Comparison of ENCODE assay signal across 13 cellular contexts in the genomic region with DNA sequence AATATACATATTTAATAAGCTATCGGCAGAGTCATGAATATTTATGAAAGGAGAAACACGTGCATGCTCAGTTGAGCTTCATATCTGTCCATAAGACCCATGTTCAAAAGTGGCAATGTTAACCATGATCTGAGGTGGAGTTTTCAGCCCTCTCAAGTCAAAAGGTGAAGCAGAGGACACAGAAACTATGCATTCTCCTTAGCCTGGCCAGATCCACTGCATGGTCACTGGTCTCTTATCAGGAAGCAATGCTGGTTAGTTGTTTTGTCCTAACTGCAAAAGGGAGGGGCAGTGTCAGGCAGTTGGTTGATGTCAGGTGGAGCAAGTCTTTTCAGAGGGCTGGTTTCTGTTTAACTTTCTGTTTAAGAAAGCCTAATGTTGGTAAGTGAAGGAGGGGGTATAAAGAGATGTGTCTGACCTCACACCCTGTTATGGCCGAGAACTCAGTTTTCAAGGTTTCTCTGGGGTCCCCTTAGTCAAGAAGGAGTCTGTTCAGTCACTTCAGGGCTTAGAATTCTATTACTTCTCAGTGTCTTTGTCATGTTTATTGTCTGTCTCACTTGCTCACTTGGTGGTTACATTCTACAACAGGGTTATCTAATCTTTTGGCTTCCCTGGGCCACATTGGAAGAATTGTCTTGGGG. TPM values are rescaled to one million over a fixed set of nuclear protein-coding genes. Genes with fewer than 3 reads are reported as not detected.
DNase-seq lines count a peak whose midpoint lies in the region; ATAC-seq, FAIRE-seq and TF ChIP-seq lines count a peak whose summit lies in the region.
"Had no signal": no experiment of that assay in that cellular context is flagged by ENCODE, and none has a peak within 500 bp of the region (broad histone marks: within the 10 kb centered on the region; RNA-seq: fewer than 3 reads in every experiment).

No MANE protein-coding gene starts in this region.

- peaks cover 13% of the 10 kb centered on the region for H3K36me3 ChIP-seq in GM23338 (ENCODE audit: insufficient read depth)

- peaks cover 4% of the 10 kb centered on the region for H3K27me3 Mint-ChIP-seq in GM23338 (ENCODE audit: insufficient read depth, low read depth, poor library complexity)
- H3K27me3 Mint-ChIP-seq in MCF 10A (ENCODE audit: insufficient read depth, unreplicated experiment): no peaks in the 10 kb centered on the region

- no peak for TF ChIP-seq POLR2A in GM12891 (IDR thresholded peaks at IDR 0.05; ENCODE audit: low read depth, low read length)

- peaks cover 13% of the 10 kb centered on the region for H3K4me1 ChIP-seq in GM23338 (ENCODE audit: insufficient read depth)

- ATAC-seq in GM23338 (peak; percentile 59), left colon (peak; percentile 86), HG02870 (IDR thresholded peaks at IDR 0.05; ENCODE audit: unreplicated experiment) (no peak)
- ATAC-seq in activated naive CD4-positive, alpha-beta T cell treated with anti-CD3 and anti-CD28 coated beads, Interleukin-2, amount 50 U/mL, for 72 hours: no peak

- H3K27ac ChIP-seq in GM23338 (ENCODE audit: low read depth): peak overlapping the region; percentile 51
- H3K27ac ChIP-seq: skin epidermis, thoracic aorta had no signal

- H3K9me3 Mint-ChIP-seq in GM23338 (no peaks in the 10 kb centered on the region), MCF 10A (ENCODE audit: unreplicated experiment) (no peaks in the 10 kb centered on the region)
- H3K9me3 Mint-ChIP-seq in activated naive CD4-positive, alpha-beta T cell treated with anti-CD3 and anti-CD28 coated beads, Interleukin-2, amount 50 U/mL, for 72 hours: no peaks in the 10 kb centered on the region
- H3K9me3 Mint-ChIP-seq: neural crest cell had no signal

- 0 out of 2 replicates have a peak overlapping the region, but pooled peaks have one; percentile 38 for H3K4me2 ChIP-seq in GM23338

- no peak overlapping the region for H2AFZ ChIP-seq in GM23338

- FAIRE-seq in GM12891 (lab: Jason Lieb, UNC): peak; percentile 13

- no peak overlapping the region for H3K4me3 Mint-ChIP-seq in GM23338
- no peak overlapping the region for H3K4me3 Mint-ChIP-seq in MCF 10A (ENCODE audit: unreplicated experiment)
- H3K4me3 Mint-ChIP-seq: neural crest cell had no signal

- H3K4me3 ChIP-seq in GM23338: no peak overlapping the region
- H3K4me3 ChIP-seq: skin epidermis, thoracic aorta had no signal

- no peaks in the 10 kb centered on the region for H3K27me3 ChIP-seq in GM23338 (ENCODE audit: insufficient read depth)

- peaks cover 11% of the 10 kb centered on the region; the same call in 1 of the 2 replicates for H4K20me1 ChIP-seq in GM23338 (replicated peaks; ENCODE audit: insufficient read depth)

- DNase-seq in GM12891 (ENCODE audit: insufficient read length, low spot score) (no peak), GM23338 (ENCODE audit: low spot score) (peak; percentile 21), left colon (peak in 1 of 2 donors; percentile 32), MCF 10A (ENCODE audit: unreplicated experiment) (no peak), DMS79 treated with DMSO at 0.1 percent for 48 hours (lab: John Stamatoyannopoulos, UW) (no peak)
- DNase-seq in activated naive CD4-positive, alpha-beta T cell treated with anti-CD3 and anti-CD28 coated beads, Interleukin-2, amount 50 U/mL, for 72 hours (ENCODE audit: low spot score in 2 of 2): no peak
- DNase-seq: foreskin melanocyte, kidney glomerular epithelial cell had no signal

- no TSS peak for BruUV-seq in MCF 10A (replicated peaks; lab: Mats Ljungman, UMichigan)

- TF ChIP-seq CTCF in GM23338 (conservative IDR thresholded peaks at IDR 0.05; ENCODE audit: low read depth in 2 of 2) (no peak), MCF 10A (IDR thresholded peaks at IDR 0.05; ENCODE audit: unreplicated experiment) (no peak)

- intact Hi-C loops in left colon (cut with DNase I, micrococcal nuclease) (no loop called here), MCF 10A (cut with micrococcal nuclease) (no loop called here)

- POLR2A ChIA-PET in MCF 10A (lab: Yijun Ruan, JAX): interaction anchor here (0.6 kb wide), 2 partner anchors 24 to 242 kb away, joined by 3 read pairs; a partner anchor contains a TSS

- CTCF ChIA-PET in MCF 10A (lab: Yijun Ruan, JAX): interaction anchor here (0.8 to 1.1 kb wide), 3 partner anchors 11 to 65 kb away, joined by 3 read pairs; no protein-coding TSS in a partner anchor

- H3F3A ChIP-seq in GM23338 (replicated peaks; ENCODE audit: low read depth): peaks cover 30% of the 10 kb centered on the region

- peaks cover 34% of the 10 kb centered on the region for H3K36me3 Mint-ChIP-seq in GM23338 (ENCODE audit: low read depth)
- peaks cover 0 to 1% of the 10 kb centered on the region in 2 donors for H3K36me3 Mint-ChIP-seq in activated naive CD4-positive, alpha-beta T cell treated with anti-CD3 and anti-CD28 coated beads, Interleukin-2, amount 50 U/mL, for 72 hours
- H3K36me3 Mint-ChIP-seq in MCF 10A (ENCODE audit: insufficient read depth, unreplicated experiment): peaks cover 64% of the 10 kb centered on the region

- H3K27ac Mint-ChIP-seq in GM23338: peak overlapping the region; percentile 20
- peak overlapping the region; percentile 20 to 58 for H3K27ac Mint-ChIP-seq in activated naive CD4-positive, alpha-beta T cell treated with anti-CD3 and anti-CD28 coated beads, Interleukin-2, amount 50 U/mL, for 72 hours
- H3K27ac Mint-ChIP-seq in MCF 10A (ENCODE audit: low read depth, unreplicated experiment): no peak overlapping the region

- H3K79me2 ChIP-seq in GM23338 (replicated peaks; ENCODE audit: insufficient read depth): peaks cover 53% of the 10 kb centered on the region

- H3K9me2 ChIP-seq in GM23338 (ENCODE audit: insufficient read depth): no peaks in the 10 kb centered on the region

- H3K4me1 Mint-ChIP-seq in GM23338 (peaks cover 18% of the 10 kb centered on the region), MCF 10A (ENCODE audit: insufficient read depth, unreplicated experiment) (peaks cover 10% of the 10 kb centered on the region)

TF ChIP-seq in GM12891, 5 proteins besides CTCF, POLR2A, EP300 and RAD21:
- TF ChIP-seq POU2F2 (IDR thresholded peaks at IDR 0.05; ENCODE audit: low read depth, low read length): no peak
TF ChIP-seq in GM12891: peak in this region for 0.

TF ChIP-seq in GM23338, 12 proteins besides CTCF, POLR2A, EP300 and RAD21 (continues in another document):
- no peak for TF ChIP-seq CREB1 (CRISPR knock-in tag; IDR thresholded peaks at IDR 0.05; ENCODE audit: low read depth)

RNA-seq across cellular contexts. Expression of a gene that starts 5.5 kb away (rescaled TPM):
- 246 TPM for polyA plus RNA-seq in GM12891 (2012; ENCODE audit: low read depth, missing spikeins)
- 282 and 311 TPM in 2 replicates for total RNA-seq in GM23338 (2014; rRNA removed; shearing (Covaris generic))
- polyA plus RNA-seq in GM23338 (2016; fragmentation: Nextera tagmentation; extraction: Ambion mirVana): 363 and 379 TPM in 2 replicates
- 100 to 1,000 TPM; 156 to 237 TPM for total RNA-seq in activated naive CD4-positive, alpha-beta T cell treated with anti-CD3 and anti-CD28 coated beads, Interleukin-2, amount 50 U/mL, for 72 hours
- 10 to 100 TPM; 64.0 to 77.4 TPM for total RNA-seq in left colon
- 60.3 and 84.5 TPM in 2 replicates for total RNA-seq in MCF 10A (2022)

RNA-seq across cellular contexts. Expression of a gene that starts 15.8 kb away (rescaled TPM):
- polyA plus RNA-seq in GM12891 (2012; ENCODE audit: low read depth, missing spikeins): 0.08 TPM
- total RNA-seq in GM23338 (2014; rRNA removed; shearing (Covaris generic)): 0.08 TPM in 1 of 2 replicates, not detected in the other
- 0.29 and 0.31 TPM in 2 replicates for polyA plus RNA-seq in GM23338 (2016; fragmentation: Nextera tagmentation; extraction: Ambion mirVana)
- total RNA-seq in activated naive CD4-positive, alpha-beta T cell treated with anti-CD3 and anti-CD28 coated beads, Interleukin-2, amount 50 U/mL, for 72 hours: not detected
- not detected for total RNA-seq in left colon
- not detected in 2 replicates for total RNA-seq in MCF 10A (2022)
- total RNA-seq: dermis microvascular lymphatic vessel endothelial cell, neural crest cell, thoracic aorta had no signal

RNA-seq across cellular contexts. Expression of a gene that starts 23.4 kb away (rescaled TPM):
- polyA plus RNA-seq in GM12891 (2012; ENCODE audit: low read depth, missing spikeins): 50.1 TPM
- 61.1 and 69.3 TPM in 2 replicates for total RNA-seq in GM23338 (2014; rRNA removed; shearing (Covaris generic))
- 56.0 and 59.2 TPM in 2 replicates for polyA plus RNA-seq in GM23338 (2016; fragmentation: Nextera tagmentation; extraction: Ambion mirVana)
- total RNA-seq in activated naive CD4-positive, alpha-beta T cell treated with anti-CD3 and anti-CD28 coated beads, Interleukin-2, amount 50 U/mL, for 72 hours: 10 to 100 TPM; 51.1 to 52.7 TPM
- total RNA-seq in left colon (100 to 1,000 TPM in 1 of 2 donors, 10 to 100 TPM in 1; 93.4 to 132 TPM), MCF 10A (2022) (145 and 161 TPM in 2 replicates)

RNA-seq across cellular contexts. Expression of a gene that starts 23.8 kb away (rescaled TPM):
- polyA plus RNA-seq in GM12891 (2012; ENCODE audit: low read depth, missing spikeins): 13.9 TPM
- total RNA-seq in GM23338 (2014; rRNA removed; shearing (Covaris generic)): 15.2 and 17.7 TPM in 2 replicates
- 64.2 and 64.9 TPM in 2 replicates for polyA plus RNA-seq in GM23338 (2016; fragmentation: Nextera tagmentation; extraction: Ambion mirVana)
- 10 to 100 TPM; 10.6 to 11.2 TPM for total RNA-seq in activated naive CD4-positive, alpha-beta T cell treated with anti-CD3 and anti-CD28 coated beads, Interleukin-2, amount 50 U/mL, for 72 hours
- total RNA-seq in left colon: 10 to 100 TPM; 10.4 to 12.1 TPM
- total RNA-seq in MCF 10A (2022): 32.3 and 36.2 TPM in 2 replicates

RNA-seq across cellular contexts. Expression of a gene that starts 25.8 kb away (rescaled TPM):
- polyA plus RNA-seq in GM12891 (2012; ENCODE audit: low read depth, missing spikeins): 17.9 TPM
- total RNA-seq in GM23338 (2014; rRNA removed; shearing (Covaris generic)): 136 and 148 TPM in 2 replicates
- 37.0 and 39.1 TPM in 2 replicates for polyA plus RNA-seq in GM23338 (2016; fragmentation: Nextera tagmentation; extraction: Ambion mirVana)
- 10 to 100 TPM; 10.4 to 19.7 TPM for total RNA-seq in activated naive CD4-positive, alpha-beta T cell treated with anti-CD3 and anti-CD28 coated beads, Interleukin-2, amount 50 U/mL, for 72 hours
- 100 to 1,000 TPM; 458 to 553 TPM for total RNA-seq in left colon
- 114 and 118 TPM in 2 replicates for total RNA-seq in MCF 10A (2022)

Comparison
In these comparisons a context has a peak if more than half of its experiments do, and no peak if none do; other contexts are left out.
1. ATAC-seq: peak in GM23338 (single experiment) and left colon (single experiment); none in activated naive CD4-positive, alpha-beta T cell treated with anti-CD3 and anti-CD28 coated beads, Interleukin-2, amount 50 U/mL, for 72 hours (0 of 2) and HG02870 (single experiment).